Comparison of ENCODE assay signal across 1 cellular context in genomic region chr20:23257848-23258746, GRCh38.
A peak's percentile ranks its signal among the peaks of the same experiment; 100 is the strongest.
TF ChIP-seq lines count a peak whose summit lies in the region.

No MANE protein-coding gene starts in this region.

TF ChIP-seq in HEK293, 187 proteins besides CTCF, POLR2A, EP300 and RAD21 (continued from another document):
- TF ChIP-seq ZBTB20 (tag by site-specific recombination; IDR thresholded peaks at IDR 0.05) (peak; percentile 55; the same call in 1 of the 2 replicates), GLIS1 (tag by site-specific recombination; IDR thresholded peaks at IDR 0.05) (peak; percentile 38; the same call in 1 of the 2 replicates), ZNF16 (tag by site-specific recombination; IDR thresholded peaks at IDR 0.05; ENCODE audit: low read depth) (no peak), KLF16 (tag by site-specific recombination; IDR thresholded peaks at IDR 0.05) (no peak), ZBTB17 (tag by site-specific recombination; IDR thresholded peaks at IDR 0.05) (no peak), YY2 (tag by site-specific recombination; IDR thresholded peaks at IDR 0.05) (peak; percentile 43; the same call in 1 of the 2 replicates), IKZF3 (tag by site-specific recombination; IDR thresholded peaks at IDR 0.05) (0 out of 2 replicates have a peak, but pooled peaks have one; percentile 13), ZNF530 (tag by site-specific recombination; IDR thresholded peaks at IDR 0.05; ENCODE audit: low read depth) (no peak), ZBTB8A (tag by site-specific recombination; IDR thresholded peaks at IDR 0.05) (no peak), ZNF549 (tag by site-specific recombination; IDR thresholded peaks at IDR 0.05) (no peak), ZNF777 (tag by site-specific recombination; IDR thresholded peaks at IDR 0.05; ENCODE audit: borderline replicate concordance) (no peak), GFI1B (tag by site-specific recombination; IDR thresholded peaks at IDR 0.05) (no peak), TRIM28 (IDR thresholded peaks at IDR 0.05; ENCODE audit: borderline replicate concordance, low read length) (no peak), ZNF585B (tag by site-specific recombination; IDR thresholded peaks at IDR 0.05) (no peak), ATF2 (tag by site-specific recombination; IDR thresholded peaks at IDR 0.05; ENCODE audit: low read depth) (peak; percentile 33; the same call in 1 of the 2 replicates), ZNF10 (tag by site-specific recombination; IDR thresholded peaks at IDR 0.05) (no peak), PRDM4 (tag by site-specific recombination; IDR thresholded peaks at IDR 0.05) (no peak), ZIC2 (tag by site-specific recombination; IDR thresholded peaks at IDR 0.05) (peak; percentile 56), ZNF629 (tag by site-specific recombination; IDR thresholded peaks at IDR 0.05) (no peak), ZNF214 (tag by site-specific recombination; IDR thresholded peaks at IDR 0.05; ENCODE audit: borderline replicate concordance) (no peak), ZNF776 (tag by site-specific recombination; IDR thresholded peaks at IDR 0.05; ENCODE audit: borderline replicate concordance) (no peak)
